ENCODE assay signal across 23 cellular contexts in genomic region chr12:122505419-122506051, GRCh38. TPM values are rescaled to one million over a fixed set of nuclear protein-coding genes. Genes with fewer than 3 reads are reported as not detected.
DNase-seq lines count a peak whose midpoint lies in the region; ATAC-seq, FAIRE-seq and TF ChIP-seq lines count a peak whose summit lies in the region.
"Had no signal": no experiment of that assay in that cellular context is flagged by ENCODE, and none has a peak within 500 bp of the region (broad histone marks: within the 10 kb centered on the region; RNA-seq: fewer than 3 reads in every experiment).

No MANE protein-coding gene starts in this region.

- no peak for TF ChIP-seq POLR2A in GM12891 (IDR thresholded peaks at IDR 0.05; ENCODE audit: low read depth, low read length)

- FAIRE-seq in GM12891 (lab: Jason Lieb, UNC), result peak; percentile 33

- ATAC-seq in HG03439 (IDR thresholded peaks at IDR 0.05; ENCODE audit: unreplicated experiment), result no peak
- ATAC-seq: activated T-helper 17 cell treated with anti-CD3 and anti-CD28 coated beads, Interleukin-2, amount 50 U/mL, for 72 hours; gastrocnemius medialis; mucosa of descending colon; right cardiac atrium had no signal

- peak; percentile 41 to 51 for DNase-seq in AML-193 (lab: John Stamatoyannopoulos, UW)
- DNase-seq in GM12891 (ENCODE audit: insufficient read length, low spot score), result no peak
- DNase-seq in SIG-M5 (lab: John Stamatoyannopoulos, UW), result peak; percentile 11
- DNase-seq in fibroblast of gingiva (ENCODE audit: low read depth), result peak; percentile 60
- DNase-seq in DMS 273 treated with DMSO at 0.1 percent for 48 hours (lab: John Stamatoyannopoulos, UW), result no peak
- DNase-seq in medulla oblongata (ENCODE audit: extremely low spot score), result no peak
- DNase-seq: activated CD4-positive, alpha-beta T cell treated with anti-CD3 and anti-CD28 coated beads, Interleukin-2, amount 50 U/mL, for 1 hour; aorta; cortex of kidney; gastrocnemius medialis; mucosa of descending colon; NCI-H1417 treated with DMSO at 0.1 percent for 48 hours; NCI-H2107; NCI-H446; NCI-H82; right cardiac atrium; stimulated activated CD4-positive, alpha-beta T cell treated with anti-CD3 and anti-CD28 coated beads, Interleukin-2, amount 100 ng/mL, for 48 hours; SW 1271; T-helper 9 cell; upper lobe of left lung; WERI-Rb-1 had no signal

TF ChIP-seq in GM12891, 5 proteins besides CTCF, POLR2A, EP300 and RAD21:
- no peak for TF ChIP-seq PAX5 (IDR thresholded peaks at IDR 0.05; ENCODE audit: insufficient read depth, low read length, severe bottlenecking)
- TF ChIP-seq POU2F2 (IDR thresholded peaks at IDR 0.05; ENCODE audit: low read depth, low read length), result no peak
- peak; percentile 57; the same call in 1 of the 2 replicates for TF ChIP-seq POLR2AphosphoS5 (IDR thresholded peaks at IDR 0.05; ENCODE audit: low read depth, low read length)

RNA-seq across cellular contexts. Expression of gene ZCCHC8, which starts 4.8 kb away (rescaled TPM):
- 14.0 TPM for polyA plus RNA-seq in GM12891 (2012; ENCODE audit: low read depth, missing spikeins)

RNA-seq across cellular contexts. Expression of gene RSRC2, which starts 21.2 kb away (rescaled TPM):
- polyA plus RNA-seq in GM12891 (2012; ENCODE audit: low read depth, missing spikeins), result 69.1 TPM

RNA-seq across cellular contexts. Expression of gene KNTC1, which starts 21.5 kb away (rescaled TPM):
- 26.2 TPM for polyA plus RNA-seq in GM12891 (2012; ENCODE audit: low read depth, missing spikeins)

Comparison
In these comparisons a context has a peak if more than half of its experiments do, and no peak if none do; other contexts are left out.
1. DNase-seq: peak in AML-193 (2 of 2), SIG-M5 (single experiment) and fibroblast of gingiva (single experiment); none in GM12891 (single experiment), DMS 273 treated with DMSO at 0.1 percent for 48 hours (single experiment) and medulla oblongata (single experiment).